In the genomic region with DNA sequence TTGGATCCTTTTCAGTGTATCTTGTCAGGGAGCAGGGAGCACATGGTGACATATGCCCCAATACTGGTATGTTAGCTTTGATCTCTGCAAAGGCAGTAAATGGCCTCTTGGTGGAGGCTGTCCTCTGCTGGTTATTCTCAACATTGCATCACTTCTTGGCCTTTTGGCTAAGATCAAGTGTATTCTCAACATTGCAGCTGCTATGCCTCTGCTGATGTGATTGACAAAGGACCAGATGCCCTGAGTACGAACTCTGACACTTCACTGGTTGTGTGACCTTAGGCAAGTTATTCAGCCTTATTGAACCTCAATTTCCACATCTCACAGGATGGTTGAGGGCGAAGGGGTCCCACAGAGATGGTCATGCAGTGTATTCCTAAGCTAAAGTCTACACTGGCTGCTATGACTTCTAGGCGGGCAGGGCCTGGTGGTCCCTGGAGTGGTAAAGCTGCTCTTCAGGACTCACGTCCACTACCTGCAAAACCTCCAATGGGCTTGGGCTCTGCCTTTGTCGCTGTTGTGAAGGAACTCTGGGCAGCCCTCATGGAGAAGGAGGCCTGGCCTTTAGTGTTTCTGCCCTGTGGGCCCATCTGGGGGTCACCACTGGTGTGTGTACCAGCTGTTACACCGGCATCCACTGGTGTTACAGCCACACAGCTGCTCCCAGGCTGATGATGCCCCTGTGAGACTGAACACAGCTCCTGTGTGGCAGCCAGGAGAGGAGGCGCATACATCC, we compare ENCODE assay signal across 8 cellular contexts.
DNase-seq lines count a peak whose midpoint lies in the region; ATAC-seq, FAIRE-seq and TF ChIP-seq lines count a peak whose summit lies in the region.

No MANE protein-coding gene starts in this region.

- no peak overlapping the region for H3K9ac ChIP-seq in NT2/D1 (ENCODE audit: insufficient read length, low read depth)

- H3K36me3 Mint-ChIP-seq in Caco-2 (ENCODE audit: insufficient read depth, unreplicated experiment) = peaks cover 13% of the 10 kb centered on the region
- H3K36me3 Mint-ChIP-seq in activated T-cell treated with anti-CD3 and anti-CD28 coated beads, Interleukin-2, amount 50 U/mL, for 4 hours (ENCODE audit: insufficient read depth) = no peaks in the 10 kb centered on the region

- POLR2A ChIA-PET in Caco-2 (lab: Charles Lee) = no interaction called here

- peak; percentile 59 to 71 for DNase-seq in Caco-2
- peak; percentile 81 for DNase-seq in KBM-7
- peak; percentile 85 for DNase-seq in NT2/D1 (ENCODE audit: low read depth, low spot score)
- peak; percentile 13 for DNase-seq in activated T-cell treated with anti-CD3 and anti-CD28 coated beads, Interleukin-2, amount 50 U/mL, for 4 hours
- peak; percentile 30 to 54 for DNase-seq in frontal cortex (ENCODE audit: low spot score in 2 of 2)
- DNase-seq in osteoblast (ENCODE audit: insufficient read length, low spot score, missing footprints) = no peak

- H3K4me1 Mint-ChIP-seq in Caco-2 (ENCODE audit: low read depth, unreplicated experiment) = peaks cover 25% of the 10 kb centered on the region
- H3K4me1 Mint-ChIP-seq in activated T-cell treated with anti-CD3 and anti-CD28 coated beads, Interleukin-2, amount 50 U/mL, for 4 hours (ENCODE audit: low read depth) = peaks cover 19% of the 10 kb centered on the region

- no peaks in the 10 kb centered on the region for H3K9me3 Mint-ChIP-seq in Caco-2 (ENCODE audit: unreplicated experiment)
- H3K9me3 Mint-ChIP-seq in activated T-cell treated with anti-CD3 and anti-CD28 coated beads, Interleukin-2, amount 50 U/mL, for 4 hours = no peaks in the 10 kb centered on the region

- H3K79me2 ChIP-seq in osteoblast (ENCODE audit: insufficient read depth, low read length) = no peaks in the 10 kb centered on the region

- H3K27ac ChIP-seq in osteoblast (ENCODE audit: low read depth, low read length) = no peak overlapping the region

- CTCF ChIA-PET in Caco-2 (lab: Charles Lee) = interaction anchor here (0.5 to 4.3 kb wide), 14 partner anchors 14 to 510 kb away, joined by 3 to 89 read pairs (median 6); partner anchors contain the start of gene BCAR3

- H4K20me1 ChIP-seq in osteoblast (ENCODE audit: insufficient read depth, low read length) = no peaks in the 10 kb centered on the region

- peak; percentile 81 for ATAC-seq in GM19452 (IDR thresholded peaks at IDR 0.05; ENCODE audit: unreplicated experiment)
- peak; percentile 40 to 64 for ATAC-seq in activated T-cell treated with anti-CD3 and anti-CD28 coated beads, Interleukin-2, amount 50 U/mL, for 4 hours
- ATAC-seq in HG02981 (IDR thresholded peaks at IDR 0.05; ENCODE audit: unreplicated experiment) = no peak

- intact Hi-C loops in Caco-2 (cut with micrococcal nuclease; ENCODE audit: unreplicated experiment) = loop anchor here (1.0 to 5.0 kb wide), 5 partner anchors 30 to 185 kb away; partner anchors contain the start of gene BCAR3

- H3K9me3 ChIP-seq in Caco-2 (no peaks in the 10 kb centered on the region), NT2/D1 (ENCODE audit: insufficient read depth, low read length) (no peaks in the 10 kb centered on the region), osteoblast (ENCODE audit: low read depth, low read length) (no peaks in the 10 kb centered on the region)

- no peak for FAIRE-seq in frontal cortex (lab: Jason Lieb, UNC)

- H3K4me2 ChIP-seq in osteoblast (ENCODE audit: insufficient read depth, low read length) = no peak overlapping the region

- H3K27me3 ChIP-seq in Caco-2 (replicated peaks; ENCODE audit: control insufficient read depth, insufficient read depth, low read length) (no peaks in the 10 kb centered on the region), NT2/D1 (ENCODE audit: insufficient read depth, insufficient read length) (no peaks in the 10 kb centered on the region), osteoblast (ENCODE audit: insufficient read depth, low read length) (no peaks in the 10 kb centered on the region)

- H3K4me1 ChIP-seq in Caco-2 = peaks cover 21% of the 10 kb centered on the region
- peaks cover 7% of the 10 kb centered on the region for H3K4me1 ChIP-seq in NT2/D1 (ENCODE audit: insufficient read depth, insufficient read length)
- H3K4me1 ChIP-seq in osteoblast (ENCODE audit: insufficient read depth, low read length) = peaks cover 25% of the 10 kb centered on the region

- peak; percentile 79 to 83 for TF ChIP-seq CTCF in Caco-2 (IDR thresholded peaks at IDR 0.05; ENCODE audit: insufficient read depth in 1 of 2, low read depth in 1 of 2, low read length in 1 of 2, severe bottlenecking in 1 of 2, unreplicated experiment in 1 of 2)
- peak; percentile 99 for TF ChIP-seq CTCF in osteoblast (IDR thresholded peaks at IDR 0.05; ENCODE audit: extremely low read depth, low read depth, low read length)

- H3K4me3 ChIP-seq in Caco-2 (ENCODE audit: low read depth, low read length) = no peak overlapping the region
- no peak overlapping the region for H3K4me3 ChIP-seq in NT2/D1 (ENCODE audit: insufficient read length, low read depth)
- no peak overlapping the region for H3K4me3 ChIP-seq in osteoblast (ENCODE audit: insufficient read depth, low read length)

- H3K27ac Mint-ChIP-seq in Caco-2 (ENCODE audit: unreplicated experiment) = no peak overlapping the region

- H3K4me3 Mint-ChIP-seq in Caco-2 (ENCODE audit: unreplicated experiment) = no peak overlapping the region
- no peak overlapping the region for H3K4me3 Mint-ChIP-seq in activated T-cell treated with anti-CD3 and anti-CD28 coated beads, Interleukin-2, amount 50 U/mL, for 4 hours

- H3K36me3 ChIP-seq in Caco-2 (ENCODE audit: control insufficient read depth, insufficient read depth, low read length) (no peaks in the 10 kb centered on the region), NT2/D1 (ENCODE audit: insufficient read depth, insufficient read length, low read length) (no peaks in the 10 kb centered on the region), osteoblast (ENCODE audit: insufficient read depth, low read length) (no peaks in the 10 kb centered on the region)

- in situ Hi-C loops in KBM-7 (cut with MboI; ENCODE audit: low pct_unique_long_range_greater_than_20kb, low sequenced_read_pairs) = loop anchor here (25.0 kb wide), 1 partner anchor 177 kb away; no protein-coding TSS in a partner anchor

- no TSS peak for BruUV-seq in Caco-2 (replicated peaks; lab: Mats Ljungman, UMichigan)

- no peak overlapping the region for H2AFZ ChIP-seq in osteoblast (ENCODE audit: low read length)

- H3K27me3 Mint-ChIP-seq in Caco-2 (ENCODE audit: insufficient read depth, unreplicated experiment) = no peaks in the 10 kb centered on the region
- H3K27me3 Mint-ChIP-seq in activated T-cell treated with anti-CD3 and anti-CD28 coated beads, Interleukin-2, amount 50 U/mL, for 4 hours (ENCODE audit: low read depth) = no peaks in the 10 kb centered on the region
